In genomic region chr3:52226229-52226817, GRCh38 we compare ENCODE assay signal across 1 cellular context.
TF ChIP-seq lines count a peak whose summit lies in the region.

No MANE protein-coding gene starts in this region.

TF ChIP-seq in GM23338, 12 proteins besides CTCF, POLR2A, EP300 and RAD21 (continued from another document):
- TF ChIP-seq NANOG (IDR thresholded peaks at IDR 0.05; ENCODE audit: borderline replicate concordance) (no peak), CREB1 (CRISPR knock-in tag; IDR thresholded peaks at IDR 0.05; ENCODE audit: low read depth) (no peak), ZNF331 (CRISPR knock-in tag; IDR thresholded peaks at IDR 0.05; ENCODE audit: low read depth) (no peak)
- TF ChIP-seq, protein P1, sequence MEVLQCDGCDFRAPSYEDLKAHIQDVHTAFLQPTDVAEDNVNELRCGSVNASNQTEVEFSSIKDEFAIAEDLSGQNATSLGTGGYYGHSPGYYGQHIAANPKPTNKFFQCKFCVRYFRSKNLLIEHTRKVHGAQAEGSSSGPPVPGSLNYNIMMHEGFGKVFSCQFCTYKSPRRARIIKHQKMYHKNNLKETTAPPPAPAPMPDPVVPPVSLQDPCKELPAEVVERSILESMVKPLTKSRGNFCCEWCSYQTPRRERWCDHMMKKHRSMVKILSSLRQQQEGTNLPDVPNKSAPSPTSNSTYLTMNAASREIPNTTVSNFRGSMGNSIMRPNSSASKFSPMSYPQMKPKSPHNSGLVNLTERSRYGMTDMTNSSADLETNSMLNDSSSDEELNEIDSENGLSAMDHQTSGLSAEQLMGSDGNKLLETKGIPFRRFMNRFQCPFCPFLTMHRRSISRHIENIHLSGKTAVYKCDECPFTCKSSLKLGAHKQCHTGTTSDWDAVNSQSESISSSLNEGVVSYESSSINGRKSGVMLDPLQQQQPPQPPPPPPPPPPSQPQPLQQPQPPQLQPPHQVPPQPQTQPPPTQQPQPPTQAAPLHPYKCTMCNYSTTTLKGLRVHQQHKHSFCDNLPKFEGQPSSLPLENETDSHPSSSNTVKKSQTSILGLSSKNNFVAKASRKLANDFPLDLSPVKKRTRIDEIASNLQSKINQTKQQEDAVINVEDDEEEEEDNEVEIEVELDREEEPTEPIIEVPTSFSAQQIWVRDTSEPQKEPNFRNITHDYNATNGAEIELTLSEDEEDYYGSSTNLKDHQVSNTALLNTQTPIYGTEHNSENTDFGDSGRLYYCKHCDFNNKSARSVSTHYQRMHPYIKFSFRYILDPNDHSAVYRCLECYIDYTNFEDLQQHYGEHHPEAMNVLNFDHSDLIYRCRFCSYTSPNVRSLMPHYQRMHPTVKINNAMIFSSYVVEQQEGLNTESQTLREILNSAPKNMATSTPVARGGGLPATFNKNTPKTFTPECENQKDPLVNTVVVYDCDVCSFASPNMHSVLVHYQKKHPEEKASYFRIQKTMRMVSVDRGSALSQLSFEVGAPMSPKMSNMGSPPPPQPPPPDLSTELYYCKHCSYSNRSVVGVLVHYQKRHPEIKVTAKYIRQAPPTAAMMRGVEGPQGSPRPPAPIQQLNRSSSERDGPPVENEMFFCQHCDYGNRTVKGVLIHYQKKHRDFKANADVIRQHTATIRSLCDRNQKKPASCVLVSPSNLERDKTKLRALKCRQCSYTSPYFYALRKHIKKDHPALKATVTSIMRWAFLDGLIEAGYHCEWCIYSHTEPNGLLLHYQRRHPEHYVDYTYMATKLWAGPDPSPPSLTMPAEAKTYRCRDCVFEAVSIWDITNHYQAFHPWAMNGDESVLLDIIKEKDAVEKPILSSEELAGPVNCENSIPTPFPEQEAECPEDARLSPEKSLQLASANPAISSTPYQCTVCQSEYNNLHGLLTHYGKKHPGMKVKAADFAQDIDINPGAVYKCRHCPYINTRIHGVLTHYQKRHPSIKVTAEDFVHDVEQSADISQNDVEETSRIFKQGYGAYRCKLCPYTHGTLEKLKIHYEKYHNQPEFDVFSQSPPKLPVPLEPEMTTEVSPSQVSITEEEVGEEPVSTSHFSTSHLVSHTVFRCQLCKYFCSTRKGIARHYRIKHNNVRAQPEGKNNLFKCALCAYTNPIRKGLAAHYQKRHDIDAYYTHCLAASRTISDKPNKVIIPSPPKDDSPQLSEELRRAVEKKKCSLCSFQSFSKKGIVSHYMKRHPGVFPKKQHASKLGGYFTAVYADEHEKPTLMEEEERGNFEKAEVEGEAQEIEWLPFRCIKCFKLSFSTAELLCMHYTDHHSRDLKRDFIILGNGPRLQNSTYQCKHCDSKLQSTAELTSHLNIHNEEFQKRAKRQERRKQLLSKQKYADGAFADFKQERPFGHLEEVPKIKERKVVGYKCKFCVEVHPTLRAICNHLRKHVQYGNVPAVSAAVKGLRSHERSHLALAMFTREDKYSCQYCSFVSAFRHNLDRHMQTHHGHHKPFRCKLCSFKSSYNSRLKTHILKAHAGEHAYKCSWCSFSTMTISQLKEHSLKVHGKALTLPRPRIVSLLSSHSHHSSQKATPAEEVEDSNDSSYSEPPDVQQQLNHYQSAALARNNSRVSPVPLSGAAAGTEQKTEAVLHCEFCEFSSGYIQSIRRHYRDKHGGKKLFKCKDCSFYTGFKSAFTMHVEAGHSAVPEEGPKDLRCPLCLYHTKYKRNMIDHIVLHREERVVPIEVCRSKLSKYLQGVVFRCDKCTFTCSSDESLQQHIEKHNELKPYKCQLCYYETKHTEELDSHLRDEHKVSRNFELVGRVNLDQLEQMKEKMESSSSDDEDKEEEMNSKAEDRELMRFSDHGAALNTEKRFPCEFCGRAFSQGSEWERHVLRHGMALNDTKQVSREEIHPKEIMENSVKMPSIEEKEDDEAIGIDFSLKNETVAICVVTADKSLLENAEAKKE (CRISPR knock-in tag; IDR thresholded peaks at IDR 0.05) = no peak
TF ChIP-seq in GM23338: peak in this region for 0.
